ENCODE assay signal across 1 cellular context in the genomic region with DNA sequence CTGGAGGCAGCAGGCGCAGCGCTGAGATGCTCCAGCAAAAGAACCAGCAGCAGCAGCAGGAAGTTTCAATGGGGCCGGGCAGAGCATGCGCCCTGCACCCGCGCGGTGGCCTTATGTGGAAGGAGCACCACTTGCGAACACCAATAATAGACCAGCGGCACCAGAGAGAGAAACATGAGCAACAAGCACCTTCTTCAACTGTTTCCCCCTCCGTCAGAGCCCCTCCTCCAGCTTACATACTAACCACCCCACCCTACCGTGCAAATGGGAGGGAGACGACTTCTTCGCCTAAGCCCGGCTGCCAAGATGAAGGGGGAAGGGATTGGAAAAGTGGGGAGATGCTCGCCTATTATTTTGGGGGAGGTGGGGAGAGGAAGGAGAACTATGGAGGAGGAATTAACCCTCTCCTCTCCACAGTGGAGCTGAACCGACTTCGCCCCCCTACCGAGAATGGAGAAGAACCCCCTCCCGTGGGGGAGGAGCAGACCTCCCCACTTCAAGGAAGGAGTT.
TF ChIP-seq lines count a peak whose summit lies in the region.

No MANE protein-coding gene starts in this region.

TF ChIP-seq in K562, 482 proteins besides CTCF, POLR2A, EP300 and RAD21 (continued from another document):
- 0 out of 2 replicates have a peak, but pooled peaks have one; percentile 38 for TF ChIP-seq ZBTB2 (IDR thresholded peaks at IDR 0.05)
- peak; percentile 46 for TF ChIP-seq SAP30 (IDR thresholded peaks at IDR 0.05; ENCODE audit: borderline replicate concordance, insufficient read depth, low read depth, low read length, poor library complexity, severe bottlenecking)
- no peak for TF ChIP-seq SREBF1 (IDR thresholded peaks at IDR 0.05; ENCODE audit: borderline replicate concordance, low read depth, low read length)
- no peak for TF ChIP-seq EGR1 (conservative IDR thresholded peaks at IDR 0.05)
- TF ChIP-seq ARID1B (IDR thresholded peaks at IDR 0.05), result no peak
- peak; percentile 32 for TF ChIP-seq CHD4 (IDR thresholded peaks at IDR 0.05; ENCODE audit: insufficient read depth, insufficient replicate concordance, low read depth, low read length, poor library complexity, severe bottlenecking)
- TF ChIP-seq NBN (IDR thresholded peaks at IDR 0.05; ENCODE audit: low read depth), result 0 out of 2 replicates have a peak, but pooled peaks have one; percentile 50
- TF ChIP-seq RCOR1 (IDR thresholded peaks at IDR 0.05; ENCODE audit: borderline replicate concordance in 1 of 2, low read depth in 2 of 2, low read length in 2 of 2), result no peak
- TF ChIP-seq ZNF124 (CRISPR knock-in tag; IDR thresholded peaks at IDR 0.05), result no peak
- TF ChIP-seq ZNF217 (CRISPR knock-in tag; IDR thresholded peaks at IDR 0.05), result no peak
- TF ChIP-seq ZNF75A (CRISPR knock-in tag; IDR thresholded peaks at IDR 0.05), result no peak
- no peak for TF ChIP-seq NFIX (CRISPR knock-in tag; IDR thresholded peaks at IDR 0.05; ENCODE audit: low read depth)
- TF ChIP-seq RBBP5 (IDR thresholded peaks at IDR 0.05; ENCODE audit: borderline replicate concordance, insufficient read depth, low read length, poor library complexity, severe bottlenecking), result no peak
- TF ChIP-seq MYC (IDR thresholded peaks at IDR 0.05; ENCODE audit: low read depth, low read length), result peak; percentile 44; the same call in 1 of the 2 replicates
- TF ChIP-seq MYC (CRISPR knock-in tag; IDR thresholded peaks at IDR 0.05; ENCODE audit: borderline replicate concordance, low read depth), result no peak
- TF ChIP-seq CBFA2T3 (IDR thresholded peaks at IDR 0.05), result no peak
- peak; percentile 67 to 73; a peak in 3 of 4 replicates for TF ChIP-seq FOXK2 (conservative IDR thresholded peaks at IDR 0.05 in 1 of 2, IDR thresholded peaks at IDR 0.05 in 1 of 2; ENCODE audit: low read depth in 2 of 2)
- 0 out of 2 replicates have a peak, but pooled peaks have one; percentile 13 for TF ChIP-seq HCFC1 (IDR thresholded peaks at IDR 0.05; ENCODE audit: low read depth, low read length)
- no peak for TF ChIP-seq FUS (optimal IDR thresholded peaks at IDR 0.05; ENCODE audit: low read depth, low read length)
- no peak for TF ChIP-seq NFIC (IDR thresholded peaks at IDR 0.05)
- TF ChIP-seq MAFF (IDR thresholded peaks at IDR 0.05; ENCODE audit: low read length), result no peak
- TF ChIP-seq, protein P1, sequence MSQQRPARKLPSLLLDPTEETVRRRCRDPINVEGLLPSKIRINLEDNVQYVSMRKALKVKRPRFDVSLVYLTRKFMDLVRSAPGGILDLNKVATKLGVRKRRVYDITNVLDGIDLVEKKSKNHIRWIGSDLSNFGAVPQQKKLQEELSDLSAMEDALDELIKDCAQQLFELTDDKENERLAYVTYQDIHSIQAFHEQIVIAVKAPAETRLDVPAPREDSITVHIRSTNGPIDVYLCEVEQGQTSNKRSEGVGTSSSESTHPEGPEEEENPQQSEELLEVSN (IDR thresholded peaks at IDR 0.05; ENCODE audit: borderline replicate concordance in 1 of 2, extremely low read depth in 1 of 2, insufficient read depth in 1 of 2, insufficient read length in 1 of 2, low read depth in 1 of 2, low read length in 1 of 2, poor library complexity in 1 of 2, severe bottlenecking in 1 of 2), result peak in 1 of 2 experiments; percentile 53
- TF ChIP-seq, protein P2, sequence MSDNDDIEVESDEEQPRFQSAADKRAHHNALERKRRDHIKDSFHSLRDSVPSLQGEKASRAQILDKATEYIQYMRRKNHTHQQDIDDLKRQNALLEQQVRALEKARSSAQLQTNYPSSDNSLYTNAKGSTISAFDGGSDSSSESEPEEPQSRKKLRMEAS (CRISPR knock-in tag; IDR thresholded peaks at IDR 0.05), result peak; percentile 68
- peak; percentile 38 to 61; a peak in 1 of 4 replicates for TF ChIP-seq MNT (conservative IDR thresholded peaks at IDR 0.05)
